18 cellular contexts compared by ENCODE assay signal in the genomic region with DNA sequence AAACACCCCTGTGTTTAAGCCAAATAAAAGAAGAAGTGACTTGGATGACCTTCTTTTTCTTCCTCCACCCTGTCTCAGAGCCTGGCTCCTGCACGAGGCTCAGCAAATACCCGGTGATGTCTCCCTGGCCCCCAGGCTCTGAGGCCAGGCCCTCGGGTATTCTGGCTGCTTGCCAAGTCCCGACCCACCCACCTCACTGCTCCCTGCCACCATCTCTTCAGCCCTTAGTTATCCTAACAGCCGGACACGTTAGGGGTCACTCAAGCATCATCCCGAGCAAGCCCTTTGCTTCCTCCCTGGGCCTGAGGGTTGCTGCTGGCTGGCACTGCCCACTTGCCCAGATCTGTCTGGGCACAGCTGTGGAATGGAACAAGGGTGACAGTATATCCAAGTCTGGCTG. TPM values are rescaled to one million over a fixed set of nuclear protein-coding genes. Genes with fewer than 3 reads are reported as not detected.
DNase-seq lines count a peak whose midpoint lies in the region; ATAC-seq, FAIRE-seq and TF ChIP-seq lines count a peak whose summit lies in the region.
"Had no signal": no experiment of that assay in that cellular context is flagged by ENCODE, and none has a peak within 500 bp of the region (broad histone marks: within the 10 kb centered on the region; RNA-seq: fewer than 3 reads in every experiment).

No MANE protein-coding gene starts in this region.

- no peak for TF ChIP-seq RAD21 in HepG2 (CRISPR knock-in tag; IDR thresholded peaks at IDR 0.05)

- H3K36me3 ChIP-seq in HepG2 (replicated peaks in 1 of 2; ENCODE audit: control insufficient read depth in 1 of 2, insufficient read depth in 2 of 2, low read length in 2 of 2) (no peaks in the 10 kb centered on the region), right lobe of liver (no peaks in the 10 kb centered on the region), right atrium auricular region (no peaks in the 10 kb centered on the region), vagina (no peaks in the 10 kb centered on the region)

- H3K79me2 ChIP-seq in HepG2 (ENCODE audit: insufficient read depth, low read length), result no peaks in the 10 kb centered on the region

- CTCF ChIA-PET in HepG2 (lab: Yijun Ruan, JAX; ENCODE audit: low intra/inter-chr PET ratio, low total read pairs), result interaction anchor here (4.1 kb wide), 1 partner anchor 172 kb away, joined by 44 read pairs; no protein-coding TSS in a partner anchor

- H3K4me2 ChIP-seq in HepG2 (ENCODE audit: low read depth, low read length), result no peak overlapping the region

- no peak for DNase-seq in HepG2 (ENCODE audit: low spot score)
- DNase-seq in right lobe of liver, result no peak
- no peak for DNase-seq in right atrium auricular region (ENCODE audit: low spot score)
- DNase-seq in vagina (ENCODE audit: extremely low spot score in 2 of 2), result no peak
- no peak for DNase-seq in NCI-H69 (lab: John Stamatoyannopoulos, UW)
- DNase-seq: ACHN, AML-193, COR-L47, HFFc6, Kasumi-1, NCI-H1105 treated with DMSO at 0.1 percent for 48 hours, NCI-H187 treated with DMSO at 0.1 percent for 48 hours, NCI-H526 treated with DMSO at 0.1 percent for 48 hours, SIG-M5 had no signal

- H3K4me1 ChIP-seq in HepG2 (ENCODE audit: insufficient read depth, low read length) (peaks cover 11% of the 10 kb centered on the region; the same call in 1 of the 2 replicates), right lobe of liver (peaks cover 0 to 7% (median 0%) of the 10 kb centered on the region in 4 donors), right atrium auricular region (peaks cover 0 to 35% of the 10 kb centered on the region in 2 donors), vagina (peaks cover 44% of the 10 kb centered on the region)

- H3K9me3 ChIP-seq in HepG2 (ENCODE audit: low read length) (no peaks in the 10 kb centered on the region), right lobe of liver (no peaks in the 10 kb centered on the region), right atrium auricular region (no peaks in the 10 kb centered on the region), vagina (no peaks in the 10 kb centered on the region)

- no peak for ATAC-seq in HepG2
- ATAC-seq in right lobe of liver, result no peak
- ATAC-seq in HG02938 (IDR thresholded peaks at IDR 0.05; ENCODE audit: unreplicated experiment), result no peak

- no peaks in the 10 kb centered on the region for H3K27me3 ChIP-seq in HepG2 (ENCODE audit: control insufficient read depth in 1 of 2, insufficient read depth in 2 of 2, low read length in 2 of 2)
- no peaks in the 10 kb centered on the region for H3K27me3 ChIP-seq in right lobe of liver
- no peaks in the 10 kb centered on the region for H3K27me3 ChIP-seq in right atrium auricular region
- H3K27me3 ChIP-seq in vagina, result no peaks in the 10 kb centered on the region

- H3K9ac ChIP-seq in HepG2 (ENCODE audit: insufficient read depth, low read depth, low read length), result no peak overlapping the region

- BruUV-seq in HepG2 (replicated peaks; lab: Mats Ljungman, UMichigan), result no TSS peak

- H3K4me3 ChIP-seq in HepG2 (replicated peaks in 1 of 3; ENCODE audit: insufficient read depth in 1 of 3, low read depth in 2 of 3, low read length in 3 of 3), result no peak overlapping the region
- no peak overlapping the region for H3K4me3 ChIP-seq in right lobe of liver
- no peak overlapping the region for H3K4me3 ChIP-seq in right atrium auricular region
- no peak overlapping the region for H3K4me3 ChIP-seq in vagina

- no peak for TF ChIP-seq POLR2A in HepG2 (IDR thresholded peaks at IDR 0.05; ENCODE audit: insufficient read depth in 1 of 2, low read depth in 2 of 2, low read length in 2 of 2)
- no peak for TF ChIP-seq POLR2A in right lobe of liver (IDR thresholded peaks at IDR 0.05)
- no peak for TF ChIP-seq POLR2A in vagina (IDR thresholded peaks at IDR 0.05)

- TF ChIP-seq CTCF in HepG2 (CRISPR knock-in tag; IDR thresholded peaks at IDR 0.05) (no peak), right lobe of liver (IDR thresholded peaks at IDR 0.05) (no peak), right atrium auricular region (IDR thresholded peaks at IDR 0.05) (no peak), vagina (IDR thresholded peaks at IDR 0.05) (no peak)

- WGBS in HepG2 (ENCODE audit: low lambda C conversion rate), result 63% methylated on average over 6 of the region's 7 CpGs
- 40% methylated on average over 6 of the region's 7 CpGs for WGBS in right lobe of liver (ENCODE audit: insufficient coverage, low coverage, low lambda C conversion rate, missing lambda C conversion rate)

- no peak overlapping the region for H2AFZ ChIP-seq in HepG2 (ENCODE audit: low read length)

- intact Hi-C loops in HepG2 (cut with micrococcal nuclease; ENCODE audit: unreplicated experiment) (no loop called here), right lobe of liver (cut with DNase I) (no loop called here), vagina (cut with DNase I) (loop anchor here (10.0 kb wide), 1 partner anchor 169 kb away; no protein-coding TSS in a partner anchor)

- no peak for FAIRE-seq in HepG2 (lab: Jason Lieb, UNC)
- FAIRE-seq: GM12892, H1 had no signal

- TF ChIP-seq EP300 in HepG2 (IDR thresholded peaks at IDR 0.05; ENCODE audit: low read depth in 2 of 2, low read length in 2 of 2) (no peak), HepG2 (CRISPR knock-in tag; IDR thresholded peaks at IDR 0.05; ENCODE audit: borderline replicate concordance) (no peak)

- POLR2A ChIA-PET in HepG2 (lab: Yijun Ruan, JAX), result no interaction called here

- in situ Hi-C loops in HepG2 (cut with HindIII; ENCODE audit: extremely low pct_ligation_motif_present, low pct_unique_long_range_greater_than_20kb), result no loop called here

- H4K20me1 ChIP-seq in HepG2 (ENCODE audit: insufficient read depth, low read length), result no peaks in the 10 kb centered on the region

- H3K27ac ChIP-seq in HepG2 (ENCODE audit: extremely low read length, insufficient read depth, low read length), result no peak overlapping the region
- H3K27ac ChIP-seq in right lobe of liver, result no peak overlapping the region
- H3K27ac ChIP-seq in right atrium auricular region, result peak overlapping the region; percentile 23 to 71
- peak overlapping the region; percentile 23 for H3K27ac ChIP-seq in vagina

RNA-seq across cellular contexts. Expression of a gene that starts 7.2 kb away (rescaled TPM):
- total RNA-seq in HepG2 (2016; rRNA removed; fragmentation: Illumina TruSeq; extraction: Trizol) (8.1 and 11.5 TPM in 2 replicates), right lobe of liver (1 to 10 TPM; 3.9 to 7.9 (median 4.9) TPM), right atrium auricular region (10 to 100 TPM in 1 of 2 donors, 1 to 10 TPM in 1; 7.6 to 10.3 TPM), vagina (2.0 TPM)
- total RNA-seq in HepG2 (2016; cell fraction: cytosol; rRNA removed; fragmentation: Illumina TruSeq; extraction: Trizol; ENCODE audit: low read depth), result 2.4 and 2.7 TPM in 2 replicates
- 5.4 and 11.9 TPM in 2 replicates for total RNA-seq in HepG2 (2016; cell fraction: insoluble cytoplasmic fraction; rRNA removed; fragmentation: Illumina TruSeq; extraction: Trizol)
- 6.9 and 7.9 TPM in 2 replicates for total RNA-seq in HepG2 (2016; cell fraction: membrane; rRNA removed; fragmentation: Illumina TruSeq; extraction: Trizol)
- 12.4 and 16.2 TPM in 2 replicates for total RNA-seq in HepG2 (2016; cell fraction: nucleus; rRNA removed; fragmentation: Illumina TruSeq; extraction: Trizol)
- polyA plus RNA-seq in HepG2 (2011; rRNA removed), result 6.5 and 10.3 TPM in 2 replicates
- polyA plus RNA-seq in HepG2 (2011; cell fraction: cytosol; rRNA removed), result 3.2 and 3.9 TPM in 2 replicates
- 23.6 and 25.1 TPM in 2 replicates for polyA plus RNA-seq in HepG2 (2011; cell fraction: nucleus; rRNA removed)
- polyA plus RNA-seq in HepG2 (2012), result 4.9 and 11.7 TPM in 2 replicates
- polyA plus RNA-seq in HepG2 (2016; cell fraction: cytosol; fragmentation: Illumina TruSeq; extraction: Trizol; ENCODE audit: low read depth), result 1.2 and 1.7 TPM in 2 replicates
- 3.7 and 6.7 TPM in 2 replicates for polyA plus RNA-seq in HepG2 (2016; cell fraction: insoluble cytoplasmic fraction; fragmentation: Illumina TruSeq; extraction: Trizol; ENCODE audit: low read depth)
- polyA plus RNA-seq in HepG2 (2016; cell fraction: membrane; fragmentation: Illumina TruSeq; extraction: Trizol; ENCODE audit: low read depth), result 2.9 and 4.2 TPM in 2 replicates
- polyA plus RNA-seq in HepG2 (2016; cell fraction: nucleus; fragmentation: Illumina TruSeq; extraction: Trizol; ENCODE audit: insufficient read depth, low read depth), result 20.2 and 23.1 TPM in 2 replicates
- polyA minus RNA-seq in HepG2 (2011; rRNA and poly(A)+ RNA removed; ENCODE audit: low replicate concordance), result 8.7 and 18.6 TPM in 2 replicates
- polyA minus RNA-seq in HepG2 (2011; cell fraction: cytosol; rRNA and poly(A)+ RNA removed), result 2.4 and 3.3 TPM in 2 replicates
- 12.1 and 17.3 TPM in 2 replicates for polyA minus RNA-seq in HepG2 (2011; cell fraction: nucleus; rRNA and poly(A)+ RNA removed)

RNA-seq across cellular contexts. Expression of a gene that starts 34.1 kb away (rescaled TPM):
- 56.5 and 69.9 TPM in 2 replicates for total RNA-seq in HepG2 (2016; rRNA removed; fragmentation: Illumina TruSeq; extraction: Trizol)
- 17.0 and 17.6 TPM in 2 replicates for total RNA-seq in HepG2 (2016; cell fraction: cytosol; rRNA removed; fragmentation: Illumina TruSeq; extraction: Trizol; ENCODE audit: low read depth)
- 53.1 and 69.5 TPM in 2 replicates for total RNA-seq in HepG2 (2016; cell fraction: insoluble cytoplasmic fraction; rRNA removed; fragmentation: Illumina TruSeq; extraction: Trizol)
- total RNA-seq in HepG2 (2016; cell fraction: membrane; rRNA removed; fragmentation: Illumina TruSeq; extraction: Trizol), result 32.7 and 34.6 TPM in 2 replicates
- total RNA-seq in HepG2 (2016; cell fraction: nucleus; rRNA removed; fragmentation: Illumina TruSeq; extraction: Trizol), result 51.4 and 61.7 TPM in 2 replicates
- polyA plus RNA-seq in HepG2 (2011; rRNA removed), result 94.3 and 102 TPM in 2 replicates
- polyA plus RNA-seq in HepG2 (2011; cell fraction: cytosol; rRNA removed), result 93.1 and 108 TPM in 2 replicates
- polyA plus RNA-seq in HepG2 (2011; cell fraction: nucleus; rRNA removed), result 122 and 123 TPM in 2 replicates
- polyA plus RNA-seq in HepG2 (2012), result 73.8 and 77.6 TPM in 2 replicates
- 10.6 and 12.2 TPM in 2 replicates for polyA plus RNA-seq in HepG2 (2016; cell fraction: cytosol; fragmentation: Illumina TruSeq; extraction: Trizol; ENCODE audit: low read depth)
- 80.8 and 82.0 TPM in 2 replicates for polyA plus RNA-seq in HepG2 (2016; cell fraction: insoluble cytoplasmic fraction; fragmentation: Illumina TruSeq; extraction: Trizol; ENCODE audit: low read depth)
- 19.6 and 22.7 TPM in 2 replicates for polyA plus RNA-seq in HepG2 (2016; cell fraction: membrane; fragmentation: Illumina TruSeq; extraction: Trizol; ENCODE audit: low read depth)
- 113 and 120 TPM in 2 replicates for polyA plus RNA-seq in HepG2 (2016; cell fraction: nucleus; fragmentation: Illumina TruSeq; extraction: Trizol; ENCODE audit: insufficient read depth, low read depth)
- 129 and 131 TPM in 2 replicates for polyA minus RNA-seq in HepG2 (2011; rRNA and poly(A)+ RNA removed; ENCODE audit: low replicate concordance)
- polyA minus RNA-seq in HepG2 (2011; cell fraction: cytosol; rRNA and poly(A)+ RNA removed), result 45.5 and 49.7 TPM in 2 replicates
- polyA minus RNA-seq in HepG2 (2011; cell fraction: nucleus; rRNA and poly(A)+ RNA removed), result 71.3 and 89.1 TPM in 2 replicates
- 100 to 1,000 TPM in 1 of 6 experiments, 10 to 100 TPM in 5; 63.8 to 112 (median 68.8) TPM for total RNA-seq in right lobe of liver
- total RNA-seq in right atrium auricular region, result 100 to 1,000 TPM in 1 of 2 donors, 10 to 100 TPM in 1; 71.1 to 105 TPM
- 109 TPM for total RNA-seq in vagina

RNA-seq across cellular contexts. Expression of a gene that starts 39.6 kb away (rescaled TPM):
- total RNA-seq in HepG2 (2016; rRNA removed; fragmentation: Illumina TruSeq; extraction: Trizol) (20.3 and 27.5 TPM in 2 replicates), right lobe of liver (1 to 10 TPM in 5 of 6 experiments, under 1 TPM in 1; 0.55 to 4.2 (median 2.1) TPM), right atrium auricular region (1 to 10 TPM; 3.3 to 7.0 TPM), vagina (8.3 TPM)
- 13.0 and 16.2 TPM in 2 replicates for total RNA-seq in HepG2 (2016; cell fraction: cytosol; rRNA removed; fragmentation: Illumina TruSeq; extraction: Trizol; ENCODE audit: low read depth)
- 17.4 and 28.0 TPM in 2 replicates for total RNA-seq in HepG2 (2016; cell fraction: insoluble cytoplasmic fraction; rRNA removed; fragmentation: Illumina TruSeq; extraction: Trizol)
- total RNA-seq in HepG2 (2016; cell fraction: membrane; rRNA removed; fragmentation: Illumina TruSeq; extraction: Trizol), result 29.3 and 35.9 TPM in 2 replicates
- 17.6 and 20.1 TPM in 2 replicates for total RNA-seq in HepG2 (2016; cell fraction: nucleus; rRNA removed; fragmentation: Illumina TruSeq; extraction: Trizol)
- polyA plus RNA-seq in HepG2 (2011; rRNA removed), result 10.7 and 15.9 TPM in 2 replicates
- polyA plus RNA-seq in HepG2 (2011; cell fraction: cytosol; rRNA removed), result 10.4 and 12.8 TPM in 2 replicates
- polyA plus RNA-seq in HepG2 (2011; cell fraction: nucleus; rRNA removed), result 16.7 and 17.3 TPM in 2 replicates
- polyA plus RNA-seq in HepG2 (2012), result 12.1 and 22.6 TPM in 2 replicates
- polyA plus RNA-seq in HepG2 (2016; cell fraction: cytosol; fragmentation: Illumina TruSeq; extraction: Trizol; ENCODE audit: low read depth), result 11.5 and 14.9 TPM in 2 replicates
- polyA plus RNA-seq in HepG2 (2016; cell fraction: insoluble cytoplasmic fraction; fragmentation: Illumina TruSeq; extraction: Trizol; ENCODE audit: low read depth), result 21.6 and 21.8 TPM in 2 replicates
- 24.0 and 29.9 TPM in 2 replicates for polyA plus RNA-seq in HepG2 (2016; cell fraction: membrane; fragmentation: Illumina TruSeq; extraction: Trizol; ENCODE audit: low read depth)
- 31.6 and 33.1 TPM in 2 replicates for polyA plus RNA-seq in HepG2 (2016; cell fraction: nucleus; fragmentation: Illumina TruSeq; extraction: Trizol; ENCODE audit: insufficient read depth, low read depth)
- 0.12 and 15.6 TPM in 2 replicates for polyA minus RNA-seq in HepG2 (2011; rRNA and poly(A)+ RNA removed; ENCODE audit: low replicate concordance)
- 9.2 and 10.9 TPM in 2 replicates for polyA minus RNA-seq in HepG2 (2011; cell fraction: cytosol; rRNA and poly(A)+ RNA removed)
- 12.9 and 21.1 TPM in 2 replicates for polyA minus RNA-seq in HepG2 (2011; cell fraction: nucleus; rRNA and poly(A)+ RNA removed)

RNA-seq across cellular contexts. Expression of a gene that starts 39.9 kb away (rescaled TPM):
- total RNA-seq in HepG2 (2016; rRNA removed; fragmentation: Illumina TruSeq; extraction: Trizol) (not detected in 2 replicates), right lobe of liver (not detected), right atrium auricular region (not detected), vagina (not detected)
- not detected in 2 replicates for total RNA-seq in HepG2 (2016; cell fraction: cytosol; rRNA removed; fragmentation: Illumina TruSeq; extraction: Trizol; ENCODE audit: low read depth)
- not detected in 2 replicates for total RNA-seq in HepG2 (2016; cell fraction: insoluble cytoplasmic fraction; rRNA removed; fragmentation: Illumina TruSeq; extraction: Trizol)
- not detected in 2 replicates for total RNA-seq in HepG2 (2016; cell fraction: membrane; rRNA removed; fragmentation: Illumina TruSeq; extraction: Trizol)
- not detected in 2 replicates for total RNA-seq in HepG2 (2016; cell fraction: nucleus; rRNA removed; fragmentation: Illumina TruSeq; extraction: Trizol)
- not detected in 2 replicates for polyA plus RNA-seq in HepG2 (2011; rRNA removed)
- not detected in 2 replicates for polyA plus RNA-seq in HepG2 (2011; cell fraction: cytosol; rRNA removed)
- not detected in 2 replicates for polyA plus RNA-seq in HepG2 (2011; cell fraction: nucleus; rRNA removed)
- 0.47 and 0.59 TPM in 2 replicates for polyA plus RNA-seq in HepG2 (2012)
- polyA plus RNA-seq in HepG2 (2016; cell fraction: cytosol; fragmentation: Illumina TruSeq; extraction: Trizol; ENCODE audit: low read depth), result not detected in 2 replicates
- polyA plus RNA-seq in HepG2 (2016; cell fraction: insoluble cytoplasmic fraction; fragmentation: Illumina TruSeq; extraction: Trizol; ENCODE audit: low read depth), result not detected in 2 replicates
- not detected in 2 replicates for polyA plus RNA-seq in HepG2 (2016; cell fraction: membrane; fragmentation: Illumina TruSeq; extraction: Trizol; ENCODE audit: low read depth)
- polyA plus RNA-seq in HepG2 (2016; cell fraction: nucleus; fragmentation: Illumina TruSeq; extraction: Trizol; ENCODE audit: insufficient read depth, low read depth), result not detected in 2 replicates
- polyA minus RNA-seq in HepG2 (2011; rRNA and poly(A)+ RNA removed; ENCODE audit: low replicate concordance), result not detected in 2 replicates
- not detected in 2 replicates for polyA minus RNA-seq in HepG2 (2011; cell fraction: cytosol; rRNA and poly(A)+ RNA removed)
- not detected in 2 replicates for polyA minus RNA-seq in HepG2 (2011; cell fraction: nucleus; rRNA and poly(A)+ RNA removed)
- total RNA-seq: Daoy, H1, HFFc6 had no signal

Comparison
In these comparisons a context has a peak if more than half of its experiments do, and no peak if none do; other contexts are left out.
1. H3K27ac ChIP-seq: peak in right atrium auricular region (2 of 2) and vagina (single experiment); none in HepG2 (single experiment) and right lobe of liver (0 of 3).